In genomic region chr3:160413613-160414248, GRCh38 we compare ENCODE assay signal across 8 cellular contexts. TPM values are rescaled to one million over a fixed set of nuclear protein-coding genes. Genes with fewer than 3 reads are reported as not detected.
DNase-seq lines count a peak whose midpoint lies in the region; ATAC-seq and TF ChIP-seq lines count a peak whose summit lies in the region.

No MANE protein-coding gene starts in this region.

- H3K9me3 ChIP-seq in AG04450 (ENCODE audit: control insufficient read depth, insufficient read depth, low read length) (no peaks in the 10 kb centered on the region), lower lobe of right lung (no peaks in the 10 kb centered on the region)

- TF ChIP-seq CTCF in AG04450 (IDR thresholded peaks at IDR 0.05; ENCODE audit: low read depth, low read length) (peak; percentile 93), lower lobe of right lung (IDR thresholded peaks at IDR 0.05) (peak; percentile 84)

- CTCF ChIA-PET in AG04450 (lab: Charles Lee), result interaction anchor here (0.7 to 9.8 kb wide), 44 partner anchors 8 to 647 kb away, joined by 3 to 156 read pairs (median 4); partner anchors contain the start of genes C3orf80, IFT80 and SMC4

- H3K27me3 ChIP-seq in AG04450 (ENCODE audit: control insufficient read depth, insufficient read depth, low read length) (no peaks in the 10 kb centered on the region), lower lobe of right lung (ENCODE audit: low read depth) (no peaks in the 10 kb centered on the region)

- H3K4me3 ChIP-seq in AG04450 (ENCODE audit: low read depth, low read length) (no peak overlapping the region), lower lobe of right lung (no peak overlapping the region)

- DNase-seq in AG04450 (ENCODE audit: low read depth, low spot score) (peak; percentile 74), NCI-H526 treated with DMSO at 0.1 percent for 48 hours (lab: John Stamatoyannopoulos, UW) (peak; percentile 61), dedifferentiated amniotic fluid mesenchymal stem cell (ENCODE audit: extremely low spot score) (peak; percentile 74), lower lobe of right lung (no peak)
- DNase-seq in activated CD4-positive, alpha-beta T cell treated with anti-CD3 and anti-CD28 coated beads for 4 hours, result peak; percentile 46 to 72
- DNase-seq in stimulated activated CD8-positive, alpha-beta memory T cell treated with anti-CD3 and anti-CD28 coated beads, Interleukin-15, amount 100 ng/mL, for 48 hours (ENCODE audit: low read depth in 2 of 2), result peak; percentile 25 to 41

- H3K27ac ChIP-seq in AG04450 (ENCODE audit: low read depth, low read length), result no peak overlapping the region
- H3K27ac ChIP-seq in lower lobe of right lung, result no peak overlapping the region

- peaks cover 53% of the 10 kb centered on the region for H3K36me3 ChIP-seq in lower lobe of right lung

- no peaks in the 10 kb centered on the region for H3K4me1 ChIP-seq in lower lobe of right lung

- ATAC-seq in GM18858 (IDR thresholded peaks at IDR 0.05; ENCODE audit: unreplicated experiment) (peak; percentile 85), HG03460 (IDR thresholded peaks at IDR 0.05; ENCODE audit: unreplicated experiment) (peak; percentile 66), lower lobe of right lung (peak; percentile 84 to 88)

- POLR2A ChIA-PET in AG04450 (lab: Yijun Ruan, JAX), result interaction anchor here (0.6 to 0.7 kb wide), 2 partner anchors 32 to 529 kb away, joined by 4 to 5 read pairs; no protein-coding TSS in a partner anchor

- intact Hi-C loops in lower lobe of right lung (cut with DNase I), result no loop called here

RNA-seq across cellular contexts. Expression of gene SMC4, which starts 14.3 kb away (rescaled TPM):
- 23.5 and 42.0 TPM in 2 replicates for polyA plus RNA-seq in AG04450 (2011; rRNA removed)
- polyA minus RNA-seq in AG04450 (2011; rRNA and poly(A)+ RNA removed), result 8.6 and 20.0 TPM in 2 replicates
- 57.6 TPM for total RNA-seq in lower lobe of right lung

RNA-seq across cellular contexts. Expression of gene IFT80, which starts 14.7 kb away (rescaled TPM):
- 29.2 and 43.5 TPM in 2 replicates for polyA plus RNA-seq in AG04450 (2011; rRNA removed)
- 10.7 and 25.1 TPM in 2 replicates for polyA minus RNA-seq in AG04450 (2011; rRNA and poly(A)+ RNA removed)
- 37.7 TPM for total RNA-seq in lower lobe of right lung

RNA-seq across cellular contexts. Expression of gene TRIM59, which starts 35.9 kb away (rescaled TPM):
- 10.9 and 15.3 TPM in 2 replicates for polyA plus RNA-seq in AG04450 (2011; rRNA removed)
- polyA minus RNA-seq in AG04450 (2011; rRNA and poly(A)+ RNA removed), result 14.6 and 22.7 TPM in 2 replicates
- total RNA-seq in lower lobe of right lung, result 4.4 TPM
